12 cellular contexts compared by ENCODE assay signal in genomic region chr1:164767257-164768044, GRCh38.
DNase-seq lines count a peak whose midpoint lies in the region; ATAC-seq and TF ChIP-seq lines count a peak whose summit lies in the region.
"Had no signal": no experiment of that assay in that cellular context is flagged by ENCODE, and none has a peak within 500 bp of the region (broad histone marks: within the 10 kb centered on the region; RNA-seq: fewer than 3 reads in every experiment).

No MANE protein-coding gene starts in this region.

- H2BK5ac ChIP-seq in neuronal stem cell (ENCODE audit: low read length): no peak overlapping the region

- TF ChIP-seq EP300 in tibial nerve (IDR thresholded peaks at IDR 0.05): no peak

- no peak overlapping the region for H4K8ac ChIP-seq in neuronal stem cell (ENCODE audit: low read depth, low read length)

- no peaks in the 10 kb centered on the region for H3K79me1 ChIP-seq in neuronal stem cell (ENCODE audit: low read depth, low read length)

- H3K9me3 ChIP-seq in hepatocyte (ENCODE audit: low read depth): no peaks in the 10 kb centered on the region
- H3K9me3 ChIP-seq in tibial nerve: no peaks in the 10 kb centered on the region
- H3K9me3 ChIP-seq in neuronal stem cell (replicated peaks in 1 of 2; ENCODE audit: control insufficient read depth in 2 of 2, insufficient read depth in 1 of 2, low read depth in 1 of 2, low read length in 2 of 2): no peaks in the 10 kb centered on the region

- H3K36me3 ChIP-seq in hepatocyte (replicated peaks; ENCODE audit: insufficient read depth, low read depth) (no peaks in the 10 kb centered on the region), tibial nerve (no peaks in the 10 kb centered on the region), neuronal stem cell (replicated peaks in 1 of 2; ENCODE audit: control insufficient read depth in 2 of 2, insufficient read depth in 2 of 2, low read length in 2 of 2) (no peaks in the 10 kb centered on the region)

- H3K14ac ChIP-seq in neuronal stem cell (ENCODE audit: low read length): no peak overlapping the region

- no peaks in the 10 kb centered on the region for H3K27me3 ChIP-seq in hepatocyte
- H3K27me3 ChIP-seq in tibial nerve: no peaks in the 10 kb centered on the region
- no peaks in the 10 kb centered on the region for H3K27me3 ChIP-seq in neuronal stem cell (ENCODE audit: control insufficient read depth in 3 of 3, insufficient read depth in 3 of 3, low read depth in 1 of 3, low read length in 3 of 3)

- no peak overlapping the region for H2BK12ac ChIP-seq in neuronal stem cell (ENCODE audit: low read length)

- H3K9me2 ChIP-seq in hepatocyte (replicated peaks; ENCODE audit: insufficient read depth): no peaks in the 10 kb centered on the region

- no peak overlapping the region for H3K4me3 ChIP-seq in HFF-Myc (replicated peaks; ENCODE audit: low read depth, low read length)
- no peak overlapping the region for H3K4me3 ChIP-seq in hepatocyte
- no peak overlapping the region for H3K4me3 ChIP-seq in tibial nerve
- no peak overlapping the region for H3K4me3 ChIP-seq in neuronal stem cell (ENCODE audit: low read length in 2 of 2)

- WGBS in hepatocyte (ENCODE audit: low lambda C conversion rate, missing lambda C conversion rate): 68% methylated on average over 8 of the region's 8 CpGs
- 76 to 78% methylated on average over 8 of the region's 8 CpGs for WGBS in tibial nerve, 2 donors
- no CpG with 5 or more reads among the region's 8 CpGs for WGBS in neuronal stem cell (ENCODE audit: extremely low coverage in 2 of 2, insufficient read length in 2 of 2, insufficient replicate concordance in 1 of 2), 2 donors

- H4K20me1 ChIP-seq in hepatocyte (ENCODE audit: insufficient read depth, poor library complexity, severe bottlenecking): no peaks in the 10 kb centered on the region

- H3K27ac ChIP-seq in hepatocyte: peak overlapping the region; percentile 54
- peak overlapping the region in 3 of 4 donors; percentile 11 to 79 (median 69) for H3K27ac ChIP-seq in tibial nerve
- no peak overlapping the region for H3K27ac ChIP-seq in neuronal stem cell (replicated peaks; ENCODE audit: low read length)

- H4K91ac ChIP-seq in neuronal stem cell (ENCODE audit: low read depth, low read length, poor library complexity): no peak overlapping the region

- H3K4ac ChIP-seq in neuronal stem cell (ENCODE audit: low read length): no peak overlapping the region

- H2AFZ ChIP-seq in hepatocyte: no peak overlapping the region
- no peak overlapping the region for H2AFZ ChIP-seq in neuronal stem cell (ENCODE audit: low read length)

- H3K79me2 ChIP-seq in hepatocyte: peaks cover 28% of the 10 kb centered on the region

- no peak overlapping the region for H3K23ac ChIP-seq in neuronal stem cell (ENCODE audit: low read depth, low read length, poor library complexity)

- TF ChIP-seq CTCF in HFF-Myc (IDR thresholded peaks at IDR 0.05; ENCODE audit: low read depth, low read length, missing control alignments) (no peak), hepatocyte (IDR thresholded peaks at IDR 0.05; ENCODE audit: poor library complexity) (no peak), tibial nerve (IDR thresholded peaks at IDR 0.05) (no peak)

- no peak overlapping the region for H2BK120ac ChIP-seq in neuronal stem cell (ENCODE audit: low read depth, low read length)

- H3K4me1 ChIP-seq in hepatocyte (ENCODE audit: insufficient read depth): peaks cover 36% of the 10 kb centered on the region
- peaks cover 0 to 70% (median 25%) of the 10 kb centered on the region in 4 donors for H3K4me1 ChIP-seq in tibial nerve
- peaks cover 5 to 34% of the 10 kb centered on the region in 2 donors for H3K4me1 ChIP-seq in neuronal stem cell (ENCODE audit: control insufficient read depth in 2 of 2, insufficient read depth in 1 of 2, low read depth in 1 of 2, low read length in 2 of 2)

- no peak for TF ChIP-seq POLR2A in tibial nerve (IDR thresholded peaks at IDR 0.05)

- H3K9ac ChIP-seq in neuronal stem cell (ENCODE audit: low read depth, low read length, poor library complexity): no peak overlapping the region

- no peak overlapping the region for H2BK15ac ChIP-seq in neuronal stem cell (ENCODE audit: low read length)

- ATAC-seq in GM21576 (IDR thresholded peaks at IDR 0.05; ENCODE audit: unreplicated experiment) (no peak), GM18870 (IDR thresholded peaks at IDR 0.05; ENCODE audit: unreplicated experiment) (no peak)

- no peak overlapping the region for H3K4me2 ChIP-seq in hepatocyte
- no peak overlapping the region for H3K4me2 ChIP-seq in neuronal stem cell (ENCODE audit: insufficient read depth, low read length, poor library complexity, severe bottlenecking)

- no peak overlapping the region for H2AK5ac ChIP-seq in neuronal stem cell (ENCODE audit: low read depth, low read length)

- H3K18ac ChIP-seq in neuronal stem cell (ENCODE audit: low read length): no peak overlapping the region

- DNase-seq in HFF-Myc (ENCODE audit: extremely low read depth, low read depth) (peak; percentile 86), astrocyte of the hippocampus (ENCODE audit: low read depth, low spot score) (peak; percentile 85), hepatocyte (ENCODE audit: low spot score) (no peak), tibial nerve (ENCODE audit: low spot score in 2 of 2) (no peak), neuronal stem cell (ENCODE audit: low spot score) (no peak), NCI-H1417 (lab: John Stamatoyannopoulos, UW) (no peak)
- DNase-seq: activated effector memory CD4-positive, alpha-beta T cell treated with anti-CD3 and anti-CD28 coated beads, Interleukin-2, amount 50 U/mL, for 16 hours; hippocampal formation; NCI-H526 treated with DMSO at 0.1 percent for 48 hours; T-helper 9 cell had no signal

Comparison
In these comparisons a context has a peak if more than half of its experiments do, and no peak if none do; other contexts are left out.
1. DNase-seq: peak in HFF-Myc (single experiment) and astrocyte of the hippocampus (single experiment); none in hepatocyte (single experiment), tibial nerve (0 of 2), neuronal stem cell (single experiment) and NCI-H1417 (0 of 3).